8 cellular contexts compared by ENCODE assay signal in genomic region chr6:157235600-157236039, GRCh38.
DNase-seq lines count a peak whose midpoint lies in the region; ATAC-seq and TF ChIP-seq lines count a peak whose summit lies in the region.

No MANE protein-coding gene starts in this region.

- H3K27ac ChIP-seq in MM.1S (ENCODE audit: low read length) (no peak overlapping the region), substantia nigra (ENCODE audit: low read depth, low read length, poor library complexity, severe bottlenecking) (no peak overlapping the region)

- H3K9me2 ChIP-seq in MM.1S (replicated peaks; ENCODE audit: insufficient read depth, low read length), result no peaks in the 10 kb centered on the region

- peak overlapping the region; percentile 63 for H2AFZ ChIP-seq in MM.1S (ENCODE audit: low read length)

- CTCF ChIA-PET in GM10248 (lab: Yijun Ruan, JAX), result interaction anchor here (1.0 to 2.0 kb wide), 11 partner anchors 10 to 65 kb away, joined by 3 to 8 read pairs (median 3); no protein-coding TSS in a partner anchor

- H3K27me3 Mint-ChIP-seq in activated T-helper 2 cell treated with anti-CD3 and anti-CD28 coated beads, Interferon-gamma antibody, Interleukin-2, Interleukin-4, amounts not matched to agents 10 μg/mL and 5 μg/mL and 100 μg/mL, durations not matched to agents 14 hours and 24 hours and 36 hours (ENCODE audit: low read depth), result peaks cover 57% of the 10 kb centered on the region

- POLR2A ChIA-PET in GM10248 (lab: Yijun Ruan, JAX), result interaction anchor here (0.7 kb wide), 1 partner anchor 812 kb away, joined by 7 read pairs; no protein-coding TSS in a partner anchor

- H3F3A ChIP-seq in MM.1S (ENCODE audit: insufficient read depth, low read length), result no peaks in the 10 kb centered on the region

- H3K27me3 ChIP-seq in MM.1S (replicated peaks; ENCODE audit: insufficient read depth, low read length), result no peaks in the 10 kb centered on the region

- H3K9me3 Mint-ChIP-seq in activated T-helper 2 cell treated with anti-CD3 and anti-CD28 coated beads, Interferon-gamma antibody, Interleukin-2, Interleukin-4, amounts not matched to agents 10 μg/mL and 5 μg/mL and 100 μg/mL, durations not matched to agents 14 hours and 24 hours and 36 hours, result no peaks in the 10 kb centered on the region

- no peaks in the 10 kb centered on the region for H3K36me3 ChIP-seq in MM.1S (replicated peaks; ENCODE audit: insufficient read depth, low read length)

- H3K27ac Mint-ChIP-seq in activated T-helper 2 cell treated with anti-CD3 and anti-CD28 coated beads, Interferon-gamma antibody, Interleukin-2, Interleukin-4, amounts not matched to agents 10 μg/mL and 5 μg/mL and 100 μg/mL, durations not matched to agents 14 hours and 24 hours and 36 hours, result no peak overlapping the region

- intact Hi-C loops in activated T-helper 2 cell treated with anti-CD3 and anti-CD28 coated beads, Interferon-gamma antibody, Interleukin-2, Interleukin-4, amounts not matched to agents 10 μg/mL and 5 μg/mL and 100 μg/mL, durations not matched to agents 14 hours and 24 hours and 36 hours (cut with micrococcal nuclease), result loop anchor here (5.0 kb wide), 1 partner anchor 37 kb away; no protein-coding TSS in a partner anchor

- no peaks in the 10 kb centered on the region for H3K79me2 ChIP-seq in MM.1S (ENCODE audit: low read length)

- no peak overlapping the region for H3K9ac ChIP-seq in MM.1S (ENCODE audit: low read length)

- H3K4me3 Mint-ChIP-seq in activated T-helper 2 cell treated with anti-CD3 and anti-CD28 coated beads, Interferon-gamma antibody, Interleukin-2, Interleukin-4, amounts not matched to agents 10 μg/mL and 5 μg/mL and 100 μg/mL, durations not matched to agents 14 hours and 24 hours and 36 hours (ENCODE audit: low read depth), result peak overlapping the region; percentile 84

- H3K4me3 ChIP-seq in MM.1S (ENCODE audit: low read length) (peak overlapping the region; percentile 34; the same call in 1 of the 2 replicates), fibroblast of the aortic adventitia (ENCODE audit: low read depth, low read length) (peak overlapping the region; percentile 51)

- H3K9me3 ChIP-seq in MM.1S (replicated peaks; ENCODE audit: insufficient read depth, low read length), result no peaks in the 10 kb centered on the region

- H3K4me1 ChIP-seq in MM.1S (ENCODE audit: low read length), result peaks cover 6% of the 10 kb centered on the region; the same call in 1 of the 2 replicates

- H3K36me3 Mint-ChIP-seq in activated T-helper 2 cell treated with anti-CD3 and anti-CD28 coated beads, Interferon-gamma antibody, Interleukin-2, Interleukin-4, amounts not matched to agents 10 μg/mL and 5 μg/mL and 100 μg/mL, durations not matched to agents 14 hours and 24 hours and 36 hours (ENCODE audit: low read depth), result peaks cover 4% of the 10 kb centered on the region

- TF ChIP-seq CTCF in GM10248 (IDR thresholded peaks at IDR 0.05; ENCODE audit: control extremely low read depth, extremely low read depth, low read depth, missing control alignments), result peak; percentile 51
- peak; percentile 42 for TF ChIP-seq CTCF in MM.1S (IDR thresholded peaks at IDR 0.05; ENCODE audit: low read length)
- TF ChIP-seq CTCF in fibroblast of the aortic adventitia (IDR thresholded peaks at IDR 0.05; ENCODE audit: insufficient read depth, low read length), result peak; percentile 72

- H3K4me2 ChIP-seq in MM.1S (ENCODE audit: low read depth, low read length), result peak overlapping the region; percentile 62; the same call in 1 of the 2 replicates

- peaks cover 11% of the 10 kb centered on the region for H3K4me1 Mint-ChIP-seq in activated T-helper 2 cell treated with anti-CD3 and anti-CD28 coated beads, Interferon-gamma antibody, Interleukin-2, Interleukin-4, amounts not matched to agents 10 μg/mL and 5 μg/mL and 100 μg/mL, durations not matched to agents 14 hours and 24 hours and 36 hours (ENCODE audit: low read depth)

- no peak for ATAC-seq in GM18519 (IDR thresholded peaks at IDR 0.05; ENCODE audit: low FRiP score, unreplicated experiment)

- DNase-seq in GM10248 (ENCODE audit: extremely low spot score) (peak; percentile 45), MM.1S (peak; percentile 21), fibroblast of the aortic adventitia (ENCODE audit: low read depth) (peak; percentile 47), myocyte (ENCODE audit: low read depth) (peak; percentile 67), substantia nigra (lab: John Stamatoyannopoulos, UW) (peak in 26 of 49 donors; percentile 8 to 80 (median 36)), NCI-H345 (lab: John Stamatoyannopoulos, UW) (no peak)
- peak; percentile 31 for DNase-seq in activated T-helper 2 cell treated with anti-CD3 and anti-CD28 coated beads, Interferon-gamma antibody, Interleukin-2, Interleukin-4, amounts not matched to agents 10 μg/mL and 5 μg/mL and 100 μg/mL, durations not matched to agents 14 hours and 24 hours and 36 hours (ENCODE audit: low spot score)

- no peaks in the 10 kb centered on the region for H4K20me1 ChIP-seq in MM.1S (ENCODE audit: insufficient read depth, low read length)
